Comparison of ENCODE assay signal across 2 cellular contexts in genomic region chr11:66011785-66012303, GRCh38.
TF ChIP-seq lines count a peak whose summit lies in the region.

Gene CST6, plus strand, starts transcription at chr11:66012008. Its CDS starts 37 bp downstream, at chr11:66012045.

TF ChIP-seq in HCT116, 20 proteins besides CTCF, POLR2A, EP300 and RAD21:
- TF ChIP-seq ZFX (IDR thresholded peaks at IDR 0.05) (peak; percentile 55), POLR2AphosphoS5 (IDR thresholded peaks at IDR 0.05; ENCODE audit: low read depth, low read length) (0 out of 2 replicates have a peak, but pooled peaks have one; percentile 42), JUND (IDR thresholded peaks at IDR 0.05) (no peak)

TF ChIP-seq in endothelial cell of umbilical vein, 7 proteins besides CTCF, POLR2A, EP300 and RAD21:
- TF ChIP-seq JUN (IDR thresholded peaks at IDR 0.05; ENCODE audit: borderline replicate concordance, insufficient read depth, insufficient read length, low read depth) (no peak), EZH2 (IDR thresholded peaks at IDR 0.05; ENCODE audit: borderline replicate concordance, low read depth, low read length, severe bottlenecking) (peak; percentile 58)
TF ChIP-seq in endothelial cell of umbilical vein: peak in this region for 1.
